28 cellular contexts compared by ENCODE assay signal in the genomic region with DNA sequence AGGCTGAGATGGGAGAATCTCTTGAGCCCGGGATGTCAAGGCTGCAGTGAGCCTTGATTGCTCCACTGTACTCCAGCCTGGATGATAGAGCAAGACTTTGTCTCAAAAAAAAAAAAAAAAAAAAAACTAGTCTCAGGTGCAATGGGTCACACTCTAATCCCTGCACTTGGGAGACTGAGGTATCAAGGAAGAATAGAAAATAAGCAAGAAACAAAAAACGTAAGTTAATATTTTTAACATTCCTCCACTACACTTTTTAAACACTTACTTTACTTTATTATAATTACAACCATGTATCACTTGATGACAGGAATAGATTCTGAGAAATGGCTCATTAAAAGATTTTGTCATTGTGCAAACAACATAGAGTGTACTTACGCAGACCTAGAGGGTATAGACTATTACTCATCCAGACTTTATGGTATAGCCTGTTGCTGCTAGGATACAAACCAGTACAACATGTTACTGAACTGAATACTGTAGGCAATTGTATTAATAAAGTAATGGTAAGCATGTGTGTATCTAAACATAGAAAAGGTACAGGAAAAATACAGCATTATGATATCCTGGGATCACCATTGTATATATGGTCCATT.
DNase-seq lines count a peak whose midpoint lies in the region; ATAC-seq, FAIRE-seq and TF ChIP-seq lines count a peak whose summit lies in the region.
"Had no signal": no experiment of that assay in that cellular context is flagged by ENCODE, and none has a peak within 500 bp of the region (broad histone marks: within the 10 kb centered on the region; RNA-seq: fewer than 3 reads in every experiment).

No MANE protein-coding gene starts in this region.

- no peak overlapping the region for H3K4me3 Mint-ChIP-seq in T-helper 17 cell
- H3K4me3 Mint-ChIP-seq: CD4-positive, alpha-beta memory T cell had no signal

- H3K4me1 ChIP-seq in heart right ventricle = no peaks in the 10 kb centered on the region
- H3K4me1 ChIP-seq: Caco-2 had no signal

- H3K9me3 ChIP-seq in T-helper 17 cell (ENCODE audit: control insufficient read depth, low read length, poor library complexity, severe bottlenecking) (no peaks in the 10 kb centered on the region), heart right ventricle (peaks cover 0 to 10% (median 0%) of the 10 kb centered on the region in 11 donors)
- H3K9me3 ChIP-seq: Caco-2 had no signal

- no peak for FAIRE-seq in bronchial epithelial cell (lab: Jason Lieb, UNC)
- FAIRE-seq: A204.1, GM12891, H1, HepG2 had no signal

- H3K4me1 Mint-ChIP-seq in T-helper 17 cell = no peaks in the 10 kb centered on the region
- H3K4me1 Mint-ChIP-seq: CD4-positive, alpha-beta memory T cell had no signal

- TF ChIP-seq CTCF in bronchial epithelial cell (IDR thresholded peaks at IDR 0.05; ENCODE audit: insufficient read depth, low read length, severe bottlenecking) (no peak), foreskin fibroblast (IDR thresholded peaks at IDR 0.05; ENCODE audit: low read depth, low read length) (no peak), heart right ventricle (IDR thresholded peaks at IDR 0.05) (no peak)

- ATAC-seq in T-helper 17 cell (no peak), heart right ventricle (no peak)
- ATAC-seq: HepG2, Panc1, SK-N-SH treated with all-trans-retinoic acid at 6 μM for 48 hours had no signal

- no peaks in the 10 kb centered on the region for H3K36me3 ChIP-seq in bronchial epithelial cell (ENCODE audit: control insufficient read depth, insufficient read depth, low read length)
- H3K36me3 ChIP-seq in heart right ventricle = no peaks in the 10 kb centered on the region
- H3K36me3 ChIP-seq: SJCRH30 had no signal

- no peaks in the 10 kb centered on the region for H3K27me3 Mint-ChIP-seq in T-helper 17 cell
- H3K27me3 Mint-ChIP-seq: CD4-positive, alpha-beta memory T cell had no signal

- intact Hi-C loops in heart right ventricle (cut with DNase I) = no loop called here

- H3K27ac Mint-ChIP-seq in T-helper 17 cell = no peak overlapping the region
- H3K27ac Mint-ChIP-seq: CD4-positive, alpha-beta memory T cell had no signal

- no peaks in the 10 kb centered on the region for H3K36me3 Mint-ChIP-seq in T-helper 17 cell (ENCODE audit: low read depth)
- H3K36me3 Mint-ChIP-seq: CD4-positive, alpha-beta memory T cell had no signal

- H3K27me3 ChIP-seq in bronchial epithelial cell (ENCODE audit: control insufficient read depth, insufficient read depth, low read length) (no peaks in the 10 kb centered on the region), heart right ventricle (no peaks in the 10 kb centered on the region)
- H3K27me3 ChIP-seq: SJCRH30 had no signal

- H3K4me3 ChIP-seq in bronchial epithelial cell (ENCODE audit: low read depth, low read length) (no peak overlapping the region), foreskin fibroblast (ENCODE audit: low read depth in 1 of 2, low read length in 2 of 2) (no peak overlapping the region), heart right ventricle (no peak overlapping the region)
- H3K4me3 ChIP-seq: SJCRH30 had no signal

- DNase-seq in DMS53 (lab: John Stamatoyannopoulos, UW) (peak; percentile 87), HT-29 (ENCODE audit: low spot score) (peak; percentile 71), bronchial epithelial cell (ENCODE audit: low read depth) (peak; percentile 98), foreskin fibroblast (peak; percentile 1 to 45), T-helper 17 cell (no peak), heart right ventricle (no peak)
- no peak for DNase-seq in activated effector memory CD4-positive, alpha-beta T cell treated with anti-CD3 and anti-CD28 coated beads, Interleukin-2, amount 50 U/mL, for 16 hours
- no peak for DNase-seq in activated CD4-positive, alpha-beta T cell treated with anti-CD3 and anti-CD28 coated beads for 48 hours
- DNase-seq: AML-193; C1 segment of cervical spinal cord; Caco-2; CD4-positive, alpha-beta memory T cell; DMS79 treated with DMSO at 0.1 percent for 48 hours; GF-D8; Karpas-422; MV-4-11; NCI-H1105; NCI-H146; NCI-H1930; NCI-H2227 treated with DMSO at 0.1 percent for 48 hours; NCI-H526 treated with DMSO at 0.1 percent for 48 hours; SJCRH30 had no signal

- H3K27ac ChIP-seq in heart right ventricle = no peak overlapping the region
- H3K27ac ChIP-seq: SJCRH30 had no signal

- 93% methylated on average over 3 of the region's 3 CpGs for WGBS in heart right ventricle, 2 donors

Comparison
In these comparisons a context has a peak if more than half of its experiments do, and no peak if none do; other contexts are left out.
1. DNase-seq: peak in DMS53 (single experiment), HT-29 (single experiment), bronchial epithelial cell (single experiment) and foreskin fibroblast (2 of 2); none in activated effector memory CD4-positive, alpha-beta T cell treated with anti-CD3 and anti-CD28 coated beads, Interleukin-2, amount 50 U/mL, for 16 hours (single experiment), T-helper 17 cell (0 of 3), activated CD4-positive, alpha-beta T cell treated with anti-CD3 and anti-CD28 coated beads for 48 hours (single experiment) and heart right ventricle (0 of 2).